ENCODE assay signal across 15 cellular contexts in the genomic region with DNA sequence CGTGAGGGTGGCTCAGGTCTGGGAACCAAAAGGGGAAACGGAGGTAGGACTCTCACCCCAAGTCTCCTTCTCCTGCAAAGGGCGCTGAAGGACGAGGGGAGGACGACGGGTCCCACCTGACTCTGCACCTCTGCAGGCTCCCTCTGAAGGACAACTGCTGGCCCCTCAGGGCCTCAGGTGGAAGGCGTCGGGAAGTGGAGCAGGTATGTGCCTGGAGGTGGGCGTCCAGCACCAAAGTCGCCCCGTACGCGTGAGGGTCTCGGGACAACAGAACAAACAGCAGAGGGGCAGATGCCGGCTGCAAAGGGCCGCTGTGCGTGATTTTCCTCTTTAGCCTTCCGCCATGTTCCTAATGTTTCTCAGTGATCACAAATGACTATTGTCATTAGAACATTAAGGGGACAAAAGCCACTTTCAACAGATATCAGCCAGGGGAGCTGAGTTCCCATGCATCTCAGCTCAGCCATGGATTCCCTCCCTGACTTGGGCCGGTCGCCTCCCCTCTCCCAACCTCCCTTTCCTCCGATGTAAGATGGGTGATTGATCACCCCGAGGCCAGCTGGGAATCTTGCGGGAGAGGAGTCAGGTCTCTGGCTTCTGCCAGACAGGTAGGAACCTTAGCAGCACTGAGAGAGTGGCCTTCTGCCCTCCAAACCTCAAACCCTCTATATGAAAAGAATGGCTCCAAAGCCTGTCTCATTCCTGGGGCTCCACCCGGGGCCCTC. TPM values are rescaled to one million over a fixed set of nuclear protein-coding genes. Genes with fewer than 3 reads are reported as not detected.
"Had no signal": no experiment of that assay in that cellular context is flagged by ENCODE, and none has a peak within 500 bp of the region (broad histone marks: within the 10 kb centered on the region; RNA-seq: fewer than 3 reads in every experiment).

No MANE protein-coding gene starts in this region.

- H3K27ac ChIP-seq: ascending aorta, colonic mucosa, gastroesophageal sphincter, prostate gland, sigmoid colon, uterus had no signal

- H3K27me3 ChIP-seq: ascending aorta had no signal

- DNase-seq: activated CD8-positive, alpha-beta memory T cell treated with anti-CD3 and anti-CD28 coated beads, Interleukin-2, amount 50 U/mL, for 48 hours; activated CD8-positive, alpha-beta T cell treated with anti-CD3 and anti-CD28 coated beads, Interleukin-2, amount 10 ng/mL, durations not matched to agents 7 days and 5 days; colonic mucosa; effector memory CD8-positive, alpha-beta T cell; midbrain; naive B cell; sigmoid colon; T-cell; uterus had no signal

- H3K36me3 Mint-ChIP-seq: activated naive CD8-positive, alpha-beta T cell treated with anti-CD3 and anti-CD28 coated beads, Interleukin-2, amount 10 ng/mL, durations not matched to agents 7 days and 5 days had no signal

- ATAC-seq: activated CD8-positive, alpha-beta T cell treated with anti-CD3 and anti-CD28 coated beads, Interleukin-2, amount 10 ng/mL, durations not matched to agents 7 days and 5 days; gastroesophageal sphincter; stimulated activated naive CD8-positive, alpha-beta T cell treated with anti-CD3 and anti-CD28 coated beads, Interleukin-15, Interleukin-2, amounts not matched to agents 100 U/mL and 50 U/mL, for 24 hours; T-cell had no signal

- H3K9me3 Mint-ChIP-seq: activated naive CD8-positive, alpha-beta T cell treated with anti-CD3 and anti-CD28 coated beads, Interleukin-2, amount 10 ng/mL, durations not matched to agents 7 days and 5 days; effector memory CD8-positive, alpha-beta T cell; naive B cell; T-cell had no signal

- H3K4me3 Mint-ChIP-seq: activated CD8-positive, alpha-beta T cell treated with anti-CD3 and anti-CD28 coated beads, Interleukin-2, amount 10 ng/mL, durations not matched to agents 7 days and 5 days; activated naive CD8-positive, alpha-beta T cell treated with anti-CD3 and anti-CD28 coated beads, Interleukin-2, amount 10 ng/mL, durations not matched to agents 7 days and 5 days had no signal

- H3K4me1 Mint-ChIP-seq: activated naive CD8-positive, alpha-beta T cell treated with anti-CD3 and anti-CD28 coated beads, Interleukin-2, amount 10 ng/mL, durations not matched to agents 7 days and 5 days had no signal

- H3K4me3 ChIP-seq: colonic mucosa, prostate gland, uterus had no signal

- H3K27ac Mint-ChIP-seq: activated CD8-positive, alpha-beta T cell treated with anti-CD3 and anti-CD28 coated beads, Interleukin-2, amount 10 ng/mL, durations not matched to agents 7 days and 5 days; activated naive CD8-positive, alpha-beta T cell treated with anti-CD3 and anti-CD28 coated beads, Interleukin-2, amount 10 ng/mL, durations not matched to agents 7 days and 5 days; effector memory CD8-positive, alpha-beta T cell; naive B cell; T-cell had no signal

- H3K9me3 ChIP-seq: ascending aorta, colonic mucosa, gastroesophageal sphincter, prostate gland, sigmoid colon, uterus had no signal

- H3K36me3 ChIP-seq: ascending aorta, colonic mucosa, prostate gland, sigmoid colon, uterus had no signal

RNA-seq across cellular contexts. Expression of a gene that starts 0.8 kb away (rescaled TPM):
- total RNA-seq: activated CD8-positive, alpha-beta T cell treated with anti-CD3 and anti-CD28 coated beads, Interleukin-2, amount 10 ng/mL, durations not matched to agents 7 days and 5 days; activated naive CD8-positive, alpha-beta T cell treated with anti-CD3 and anti-CD28 coated beads, Interleukin-2, amount 10 ng/mL, durations not matched to agents 7 days and 5 days; ascending aorta; gastroesophageal sphincter had no signal
- polyA plus RNA-seq: keratinocyte had no signal

RNA-seq across cellular contexts. Expression of a gene that starts 27.3 kb away (rescaled TPM):
- total RNA-seq: ascending aorta had no signal
